ENCODE assay signal across 17 cellular contexts in genomic region chr12:61750604-61751003, GRCh38.
"Had no signal": no experiment of that assay in that cellular context is flagged by ENCODE, and none has a peak within 500 bp of the region (broad histone marks: within the 10 kb centered on the region; RNA-seq: fewer than 3 reads in every experiment).

No MANE protein-coding gene starts in this region.

- H3K4me1 Mint-ChIP-seq: activated CD4-positive, alpha-beta T cell treated with anti-CD3 and anti-CD28 coated beads for 36 hours; immature natural killer cell; WTC11 had no signal

- H3K4me1 ChIP-seq: right atrium auricular region, stomach, testis, upper lobe of left lung had no signal

- H3K27ac Mint-ChIP-seq: activated CD4-positive, alpha-beta T cell treated with anti-CD3 and anti-CD28 coated beads for 36 hours; activated naive CD4-positive, alpha-beta T cell treated with anti-CD3 and anti-CD28 coated beads, Interleukin-2, amount 50 U/mL, for 72 hours; immature natural killer cell; WTC11 had no signal

- H3K4me3 ChIP-seq: dorsolateral prefrontal cortex, lung, right atrium auricular region, skin epidermis, stomach, testis, upper lobe of left lung had no signal

- DNase-seq: activated CD4-positive, alpha-beta T cell treated with anti-CD3 and anti-CD28 coated beads for 36 hours; activated CD4-positive, alpha-beta T cell treated with anti-CD3 and anti-CD28 coated beads, Interleukin-2, amount 50 U/mL, for 48 hours; activated gamma-delta T cell; dorsolateral prefrontal cortex; immature natural killer cell; midbrain; occipital lobe; posterior cingulate gyrus; stomach; testis; upper lobe of left lung had no signal

- ATAC-seq: activated CD4-positive, alpha-beta T cell treated with anti-CD3 and anti-CD28 coated beads for 36 hours; activated naive CD4-positive, alpha-beta T cell treated with anti-CD3 and anti-CD28 coated beads, Interleukin-2, amount 50 U/mL, for 72 hours; WTC11 had no signal

- H3K4me3 Mint-ChIP-seq: activated CD4-positive, alpha-beta T cell treated with anti-CD3 and anti-CD28 coated beads for 36 hours; immature natural killer cell; WTC11 had no signal

- H3K9me3 ChIP-seq: right atrium auricular region, stomach, testis, upper lobe of left lung had no signal

- H3K27ac ChIP-seq: dorsolateral prefrontal cortex, epithelial cell of prostate, right atrium auricular region, skin epidermis, stomach, testis, upper lobe of left lung had no signal

- H3K36me3 ChIP-seq: right atrium auricular region, stomach, upper lobe of left lung had no signal

- H3K27me3 Mint-ChIP-seq: activated CD4-positive, alpha-beta T cell treated with anti-CD3 and anti-CD28 coated beads for 36 hours had no signal

- H3K27me3 ChIP-seq: dorsolateral prefrontal cortex, right atrium auricular region, stomach, testis, upper lobe of left lung had no signal
